8 cellular contexts compared by ENCODE assay signal in the genomic region with DNA sequence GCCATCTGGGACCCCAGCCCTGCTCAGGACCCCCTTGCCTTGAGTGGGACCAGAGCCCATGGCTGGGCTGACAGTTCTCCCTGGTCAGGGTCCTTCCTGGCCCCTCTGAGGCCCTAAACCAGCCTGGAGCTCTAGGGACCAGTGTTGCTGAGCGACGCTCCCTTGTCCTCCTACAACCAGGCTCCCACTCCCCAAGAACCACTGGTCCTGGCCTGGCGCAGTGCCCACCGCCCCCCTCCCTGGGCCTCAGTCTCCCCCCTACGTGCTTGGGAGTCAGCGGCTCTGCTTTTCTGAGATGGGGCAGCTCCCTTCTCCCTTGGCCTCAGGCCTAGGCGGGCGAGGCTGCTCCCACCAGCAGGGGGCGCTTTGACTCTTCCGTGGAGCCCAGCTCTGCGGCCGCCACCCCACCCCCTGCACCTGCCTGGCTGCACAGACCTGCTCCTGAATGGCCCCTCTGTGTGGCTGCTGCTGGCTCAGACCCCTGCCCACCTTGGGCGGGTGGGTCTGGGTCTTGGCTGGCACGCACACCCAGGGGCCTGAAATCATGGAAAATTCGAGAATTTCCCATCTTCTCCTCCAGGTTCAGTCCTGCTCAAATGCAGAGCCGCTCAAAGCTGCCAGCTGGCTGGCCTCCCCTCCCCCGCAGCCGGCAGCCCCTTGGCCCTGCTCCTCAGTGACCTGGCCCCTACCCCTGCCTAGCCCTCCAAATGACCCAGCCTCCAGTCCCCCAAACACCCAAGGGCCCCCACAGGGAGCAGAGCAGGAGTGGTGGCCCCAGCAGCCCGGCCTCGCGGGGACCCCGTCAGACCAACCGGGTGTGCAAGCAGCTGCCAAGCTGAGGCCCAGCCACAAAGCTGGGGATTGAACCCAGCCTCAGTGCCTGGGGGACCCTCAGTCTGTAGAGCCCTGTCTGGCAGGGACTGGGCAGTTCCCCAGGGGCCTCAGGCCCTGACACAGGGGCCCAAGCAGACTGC. TPM values are rescaled to one million over a fixed set of nuclear protein-coding genes. Genes with fewer than 3 reads are reported as not detected.
DNase-seq lines count a peak whose midpoint lies in the region; ATAC-seq, FAIRE-seq and TF ChIP-seq lines count a peak whose summit lies in the region.

No MANE protein-coding gene starts in this region.

- peak overlapping the region in 1 of 2 donors; percentile 2 for H3K4me3 ChIP-seq in gastroesophageal sphincter
- H3K4me3 ChIP-seq in trophoblast cell (ENCODE audit: low read depth, low read length) = no peak overlapping the region
- H3K4me3 ChIP-seq in tibial nerve = no peak overlapping the region

- H3K36me3 Mint-ChIP-seq in IgD-negative memory B cell = no peaks in the 10 kb centered on the region

- TF ChIP-seq EP300 in gastroesophageal sphincter (IDR thresholded peaks at IDR 0.05) (no peak), tibial nerve (IDR thresholded peaks at IDR 0.05) (peak in 1 of 2 donors; percentile 49)

- peak overlapping the region in 2 of 4 donors; percentile 57 to 74 for H3K4me3 Mint-ChIP-seq in IgD-negative memory B cell

- no peak overlapping the region for H3K4ac ChIP-seq in trophoblast cell (ENCODE audit: low read depth, low read length)

- H3K9me3 Mint-ChIP-seq in IgD-negative memory B cell = no peaks in the 10 kb centered on the region

- H3K23ac ChIP-seq in trophoblast cell (ENCODE audit: low read length) = no peak overlapping the region

- H2BK120ac ChIP-seq in trophoblast cell (ENCODE audit: insufficient read depth, low read length, poor library complexity) = peak overlapping the region; percentile 3

- no peak overlapping the region for H4K12ac ChIP-seq in trophoblast cell (ENCODE audit: low read depth, low read length)

- H2AK5ac ChIP-seq in trophoblast cell (ENCODE audit: low read length) = peak overlapping the region; percentile 6

- in situ Hi-C loops in SK-MEL-5 (cut with HindIII; ENCODE audit: low pct_unique_long_range_greater_than_20kb, low sequenced_read_pairs) = no loop called here

- peak overlapping the region in 3 of 4 donors; percentile 79 to 88 (median 81) for H3K27ac ChIP-seq in gastroesophageal sphincter
- no peak overlapping the region for H3K27ac ChIP-seq in trophoblast cell (ENCODE audit: low read depth, low read length)
- peak overlapping the region; percentile 33 to 91 (median 82) for H3K27ac ChIP-seq in tibial nerve

- H4K8ac ChIP-seq in trophoblast cell (ENCODE audit: low read depth, low read length) = peak overlapping the region; percentile 11

- H3K27me3 Mint-ChIP-seq in IgD-negative memory B cell = no peaks in the 10 kb centered on the region

- TF ChIP-seq POLR2A in GM12892 (IDR thresholded peaks at IDR 0.05; ENCODE audit: low read depth, low read length) (0 out of 2 replicates have a peak, but pooled peaks have one; percentile 8), gastroesophageal sphincter (IDR thresholded peaks at IDR 0.05) (no peak), tibial nerve (IDR thresholded peaks at IDR 0.05) (no peak)

- H3K18ac ChIP-seq in trophoblast cell (ENCODE audit: low read length) = no peak overlapping the region

- peaks cover 0 to 32% of the 10 kb centered on the region in 2 donors for H3K36me3 ChIP-seq in gastroesophageal sphincter
- H3K36me3 ChIP-seq in trophoblast cell (ENCODE audit: control insufficient read depth in 1 of 2, insufficient read depth in 2 of 2, low read length in 2 of 2) = no peaks in the 10 kb centered on the region
- peaks cover 0 to 40% (median 0%) of the 10 kb centered on the region in 3 donors for H3K36me3 ChIP-seq in tibial nerve

- H2AFZ ChIP-seq in trophoblast cell (ENCODE audit: insufficient read depth, low read length, poor library complexity) = no peak overlapping the region

- no peak overlapping the region for H3K4me2 ChIP-seq in trophoblast cell (ENCODE audit: low read length)

- peaks cover 3% of the 10 kb centered on the region for H3K79me2 ChIP-seq in trophoblast cell (ENCODE audit: control insufficient read depth, insufficient read depth, low read length, poor library complexity)

- H3K9ac ChIP-seq in trophoblast cell (ENCODE audit: low read length) = no peak overlapping the region

- no peak overlapping the region for H3K14ac ChIP-seq in trophoblast cell (ENCODE audit: low read length)

- peak overlapping the region; percentile 66 for H2BK12ac ChIP-seq in trophoblast cell (ENCODE audit: low read length)

- H3K27ac Mint-ChIP-seq in IgD-negative memory B cell = peak overlapping the region in 2 of 3 donors; percentile 43 to 68

- peak overlapping the region; percentile 93 for H4K91ac ChIP-seq in trophoblast cell (ENCODE audit: low read depth, low read length)

- H3K27me3 ChIP-seq in gastroesophageal sphincter (no peaks in the 10 kb centered on the region), trophoblast cell (ENCODE audit: insufficient read depth, low read length) (no peaks in the 10 kb centered on the region), tibial nerve (no peaks in the 10 kb centered on the region)

- peaks cover 9 to 12% (median 10%) of the 10 kb centered on the region in 3 donors for H3K4me1 Mint-ChIP-seq in IgD-negative memory B cell

- no peaks in the 10 kb centered on the region for H3K9me3 ChIP-seq in gastroesophageal sphincter
- H3K9me3 ChIP-seq in trophoblast cell (ENCODE audit: insufficient read depth, low read depth, low read length) = peaks cover 2% of the 10 kb centered on the region
- H3K9me3 ChIP-seq in tibial nerve = no peaks in the 10 kb centered on the region

- ATAC-seq in gastroesophageal sphincter (peak; percentile 83), HG02840 (IDR thresholded peaks at IDR 0.05; ENCODE audit: low FRiP score, unreplicated experiment) (no peak)

- 48% methylated on average over 3 of the region's 23 CpGs; no CpG with 5 or more reads in 1 of the 2 donors for WGBS in gastroesophageal sphincter (ENCODE audit: low coverage in 1 of 2), 2 donors
- no CpG with 5 or more reads among the region's 23 CpGs for WGBS in trophoblast cell (ENCODE audit: extremely low coverage, insufficient coverage, insufficient read length)
- WGBS in tibial nerve, 2 donors = 7 to 28% methylated on average over 14 to 15 of the region's 23 CpGs

- H3K4me1 ChIP-seq in gastroesophageal sphincter (peaks cover 0 to 52% (median 32%) of the 10 kb centered on the region in 3 donors), trophoblast cell (ENCODE audit: control insufficient read depth in 1 of 2, insufficient read depth in 2 of 2, low read length in 2 of 2) (peaks cover 10% of the 10 kb centered on the region in 2 experiments), tibial nerve (peaks cover 0 to 44% (median 24%) of the 10 kb centered on the region in 4 donors)

- TF ChIP-seq CTCF in gastroesophageal sphincter (IDR thresholded peaks at IDR 0.05) (peak in 3 of 4 experiments; percentile 88 to 97 (median 96)), tibial nerve (IDR thresholded peaks at IDR 0.05) (peak; percentile 90 to 96 (median 94))

- peaks cover 28% of the 10 kb centered on the region for H3K79me1 ChIP-seq in trophoblast cell (ENCODE audit: low read length)

- no peak overlapping the region for H2BK5ac ChIP-seq in trophoblast cell (ENCODE audit: low read depth, low read length, poor library complexity)

- DNase-seq in GM12892 (ENCODE audit: insufficient read length) (peak; percentile 98), SK-MEL-5 (ENCODE audit: low read depth, low spot score) (peak; percentile 75), activated gamma-delta T cell treated with Interleukin-2 at 50 U/mL for 16 hours (peak; percentile 80), trophoblast cell (peak; percentile 62 to 89), tibial nerve (ENCODE audit: low spot score in 2 of 2) (peak; percentile 70 to 72)

- FAIRE-seq in GM12892 (lab: Jason Lieb, UNC) = peak; percentile 82

RNA-seq across cellular contexts. Expression of gene PRR33, which starts 9.1 kb away (rescaled TPM):
- 2.0 TPM for polyA plus RNA-seq in GM12892 (2012; ENCODE audit: missing spikeins)
- polyA plus RNA-seq in IgD-negative memory B cell = 0.60 TPM
- not detected in 2 replicates for total RNA-seq in SK-MEL-5 (2014; rRNA removed; shearing (Covaris generic))
- polyA plus RNA-seq in SK-MEL-5 (2015; cell fraction: cytosol; rRNA removed) = not detected in 2 replicates
- polyA plus RNA-seq in SK-MEL-5 (2015; cell fraction: nucleus; rRNA removed) = not detected in 2 replicates
- total RNA-seq in gastroesophageal sphincter (not detected), tibial nerve (not detected)
- polyA plus RNA-seq in trophoblast cell (2013) = not detected in 2 replicates

RNA-seq across cellular contexts. Expression of gene LSP1, which starts 29.7 kb away (rescaled TPM):
- polyA plus RNA-seq in GM12892 (2012; ENCODE audit: missing spikeins) = 302 TPM
- 841 TPM for polyA plus RNA-seq in IgD-negative memory B cell
- total RNA-seq in SK-MEL-5 (2014; rRNA removed; shearing (Covaris generic)) = not detected in 2 replicates
- polyA plus RNA-seq in SK-MEL-5 (2015; cell fraction: cytosol; rRNA removed) = not detected in 2 replicates
- not detected in 2 replicates for polyA plus RNA-seq in SK-MEL-5 (2015; cell fraction: nucleus; rRNA removed)
- total RNA-seq in gastroesophageal sphincter (100 to 1,000 TPM in 1 of 4 donors, 10 to 100 TPM in 3; 13.4 to 133 (median 47.7) TPM), tibial nerve (10 to 100 TPM; 36.9 to 69.0 (median 50.2) TPM)
- 0.67 and 0.68 TPM in 2 replicates for polyA plus RNA-seq in trophoblast cell (2013)

RNA-seq across cellular contexts. Expression of gene TNNT3, which starts 37.0 kb away (rescaled TPM):
- polyA plus RNA-seq in GM12892 (2012; ENCODE audit: missing spikeins) = 0.74 TPM
- 0.23 TPM for polyA plus RNA-seq in IgD-negative memory B cell
- total RNA-seq in SK-MEL-5 (2014; rRNA removed; shearing (Covaris generic)) = not detected in 2 replicates
- not detected in 2 replicates for polyA plus RNA-seq in SK-MEL-5 (2015; cell fraction: cytosol; rRNA removed)
- not detected in 2 replicates for polyA plus RNA-seq in SK-MEL-5 (2015; cell fraction: nucleus; rRNA removed)
- total RNA-seq in gastroesophageal sphincter (1 to 10 TPM; 1.7 to 4.3 (median 2.5) TPM), tibial nerve (1 to 10 TPM; 4.4 to 8.6 (median 6.1) TPM)
- polyA plus RNA-seq in trophoblast cell (2013) = 4.2 and 4.5 TPM in 2 replicates

RNA-seq across cellular contexts. Expression of gene TNNI2, which starts 43.8 kb away (rescaled TPM):
- polyA plus RNA-seq in GM12892 (2012; ENCODE audit: missing spikeins) = 0.76 TPM
- polyA plus RNA-seq in IgD-negative memory B cell = 8.0 TPM
- not detected in 2 replicates for total RNA-seq in SK-MEL-5 (2014; rRNA removed; shearing (Covaris generic))
- not detected in 2 replicates for polyA plus RNA-seq in SK-MEL-5 (2015; cell fraction: cytosol; rRNA removed)
- not detected in 2 replicates for polyA plus RNA-seq in SK-MEL-5 (2015; cell fraction: nucleus; rRNA removed)
- total RNA-seq in gastroesophageal sphincter (1 to 10 TPM in 1 of 4 donors, not detected in 3; 1.0 TPM), tibial nerve (not detected)
- 1.1 and 1.7 TPM in 2 replicates for polyA plus RNA-seq in trophoblast cell (2013)

RNA-seq across cellular contexts. Expression of gene SYT8, which starts 47.8 kb away (rescaled TPM):
- polyA plus RNA-seq in GM12892 (2012; ENCODE audit: missing spikeins) = 0.38 TPM
- not detected for polyA plus RNA-seq in IgD-negative memory B cell
- not detected in 2 replicates for total RNA-seq in SK-MEL-5 (2014; rRNA removed; shearing (Covaris generic))
- not detected in 2 replicates for polyA plus RNA-seq in SK-MEL-5 (2015; cell fraction: cytosol; rRNA removed)
- 0.31 TPM in 1 of 2 replicates, not detected in the other for polyA plus RNA-seq in SK-MEL-5 (2015; cell fraction: nucleus; rRNA removed)
- 1 to 10 TPM in 1 of 4 donors, not detected in 3; 2.2 TPM for total RNA-seq in gastroesophageal sphincter
- 1.1 and 1.4 TPM in 2 replicates for polyA plus RNA-seq in trophoblast cell (2013)
- total RNA-seq in tibial nerve = 1 to 10 TPM in 2 of 4 donors, under 1 TPM in 1, not detected in 1; 0.39 to 4.2 (median 1.0) TPM

Comparison
In these comparisons a context has a peak if more than half of its experiments do, and no peak if none do; other contexts are left out.
1. RNA of gene LSP1, which starts 29.7 kb away (total RNA-seq): 13.4 to 133 TPM in gastroesophageal sphincter and 36.9 to 69.0 TPM in tibial nerve; not detected in SK-MEL-5; every median in the first group is over 10 times any median in the second.
2. Peak in every context shown above with its lines, with median percentiles within 50 percentile points of each other: DNase-seq.